10 cellular contexts compared by ENCODE assay signal in genomic region chr1:161461450-161462204, GRCh38. TPM values are rescaled to one million over a fixed set of nuclear protein-coding genes. Genes with fewer than 3 reads are reported as not detected.
A peak's percentile ranks its signal among the peaks of the same experiment; 100 is the strongest.
DNase-seq lines count a peak whose midpoint lies in the region; ATAC-seq, FAIRE-seq and TF ChIP-seq lines count a peak whose summit lies in the region.
"Not testable (repeated sequence)": the region's sequence is repeated elsewhere in the genome, so short reads cannot be mapped to it uniquely, and the experiment has no call there.
"Had no signal": no experiment of that assay in that cellular context is flagged by ENCODE, and none has a peak within 500 bp of the region (broad histone marks: within the 10 kb centered on the region; RNA-seq: fewer than 3 reads in every experiment).

No MANE protein-coding gene starts in this region.

- TF ChIP-seq EP300 in A549 (IDR thresholded peaks at IDR 0.05): not testable (repeated sequence)

- H3K36me3 ChIP-seq in Panc1 (ENCODE audit: control insufficient read depth, insufficient read depth, low read length); body of pancreas (replicated peaks in 1 of 2; ENCODE audit: insufficient read depth in 1 of 2, low read depth in 2 of 2); lung (ENCODE audit: control insufficient read depth in 2 of 2, insufficient read depth in 2 of 2, low read length in 2 of 2): not testable (repeated sequence)

- H3K27ac ChIP-seq in A549; Panc1 (ENCODE audit: low read length); body of pancreas; lung (ENCODE audit: low read depth in 1 of 2, low read length in 1 of 2): not testable (repeated sequence)

- H3K4me3 ChIP-seq in A549; Panc1 (ENCODE audit: low read depth in 2 of 2, low read length in 2 of 2); body of pancreas; lung: not testable (repeated sequence)

- not testable (repeated sequence) for H3K4me2 ChIP-seq in A549

- CTCF ChIA-PET in A549 (lab: Yijun Ruan, JAX); Panc1 (lab: Charles Lee): not testable (repeated sequence)

- H3K9me3 ChIP-seq in A549; Panc1 (ENCODE audit: control insufficient read depth, insufficient read depth, low read depth, low read length); body of pancreas; lung (ENCODE audit: control insufficient read depth in 2 of 2, insufficient read depth in 1 of 2, low read length in 1 of 2): not testable (repeated sequence)

- POLR2A ChIA-PET in A549 (lab: Yijun Ruan, JAX); Panc1 (lab: Charles Lee): not testable (repeated sequence)

- TF ChIP-seq CTCF in A549 (IDR thresholded peaks at IDR 0.05); Panc1 (IDR thresholded peaks at IDR 0.05); body of pancreas (IDR thresholded peaks at IDR 0.05); lung (IDR thresholded peaks at IDR 0.05; ENCODE audit: control extremely low read depth, extremely low read depth): not testable (repeated sequence)

- not testable (repeated sequence) for DNase-seq in A549 (ENCODE audit: low read depth in 1 of 2, low spot score in 1 of 2); Panc1 (ENCODE audit: low read depth, low spot score); body of pancreas; lung (ENCODE audit: low spot score)

- not testable (repeated sequence) for TF ChIP-seq POLR2A in A549 (IDR thresholded peaks at IDR 0.05; ENCODE audit: low read length); body of pancreas (IDR thresholded peaks at IDR 0.05)

- H3K4me1 ChIP-seq in A549; Panc1 (ENCODE audit: control insufficient read depth, insufficient read depth, low read length); body of pancreas; lung (ENCODE audit: control insufficient read depth in 2 of 2, insufficient read depth in 2 of 2, low read length in 2 of 2): not testable (repeated sequence)

- intact Hi-C loops in Panc1 (cut with micrococcal nuclease; ENCODE audit: unreplicated experiment); body of pancreas (cut with DNase I): not testable (repeated sequence)

- not testable (repeated sequence) for TF ChIP-seq RAD21 in A549 (conservative IDR thresholded peaks at IDR 0.05 in 1 of 2, IDR thresholded peaks at IDR 0.05 in 1 of 2)

- H3K27me3 ChIP-seq in Panc1 (ENCODE audit: control insufficient read depth, insufficient read depth, low read length); body of pancreas; lung (ENCODE audit: control insufficient read depth, insufficient read depth): not testable (repeated sequence)

- in situ Hi-C loops in Panc1 (cut with HindIII; ENCODE audit: low pct_unique_long_range_greater_than_20kb, low sequenced_read_pairs): not testable (repeated sequence)

- FAIRE-seq in A549 (lab: Jason Lieb, UNC): not testable (repeated sequence)

- WGBS in A549 (ENCODE audit: missing lambda C conversion rate): no CpG with 5 or more reads among the region's 53 CpGs
- WGBS in body of pancreas, 2 donors: no CpG with 5 or more reads among the region's 53 CpGs
- no CpG with 5 or more reads among the region's 53 CpGs for WGBS in lung, 2 donors

- ATAC-seq in A549 (peak; percentile 54 to 73), GM19351 (IDR thresholded peaks at IDR 0.05; ENCODE audit: unreplicated experiment) (peak; percentile 44), GM21576 (IDR thresholded peaks at IDR 0.05; ENCODE audit: unreplicated experiment) (peak; percentile 51), HG02852 (IDR thresholded peaks at IDR 0.05; ENCODE audit: unreplicated experiment) (peak; percentile 46), HG03175 (IDR thresholded peaks at IDR 0.05; ENCODE audit: unreplicated experiment) (peak; percentile 55), Panc1 (peak; percentile 78), body of pancreas (peak; percentile 59), lung (ENCODE audit: insufficient read depth, low FRiP score) (peak; percentile 79)

- not testable (repeated sequence) for BruUV-seq in Panc1 (replicated peaks; lab: Mats Ljungman, UMichigan)

RNA-seq across cellular contexts. Expression of gene FCGR2A, which starts 43.6 kb away (rescaled TPM):
- polyA plus RNA-seq in A549 (2011; rRNA removed): 0.12 and 0.13 TPM in 2 replicates
- polyA plus RNA-seq in A549 (2012; cell fraction: cytosol; rRNA removed): not detected in 2 replicates
- polyA plus RNA-seq in A549 (2012; cell fraction: nucleus; rRNA removed): not detected in 2 replicates
- not detected in 3 replicates for polyA plus RNA-seq in A549 (2017; fragmentation: RNase III; extraction: RNeasy Plus Mini Kit Qiagen cat#74134 plus additional on column Dnase treatment)
- polyA minus RNA-seq in A549 (2011; rRNA and poly(A)+ RNA removed): not detected in 2 replicates
- total RNA-seq in Panc1 (2021; ENCODE audit: unreplicated experiment): 0.28 TPM
- polyA plus RNA-seq in Panc1 (2012; ENCODE audit: insufficient read length): not detected
- 10 to 100 TPM; 30.0 to 51.6 TPM for total RNA-seq in body of pancreas
- 10 to 100 TPM; 83.7 to 94.9 TPM for total RNA-seq in lung
- polyA plus RNA-seq in lung: 100 to 1,000 TPM in 1 of 2 donors, 10 to 100 TPM in 1; 37.6 to 204 TPM
- total RNA-seq: cardiac muscle cell had no signal
- polyA plus RNA-seq: cardiac muscle cell, neural cell had no signal

Comparison
In these comparisons a context has a peak if more than half of its experiments do, and no peak if none do; other contexts are left out.
1. RNA of gene FCGR2A, which starts 43.6 kb away (total RNA-seq): 83.7 to 94.9 TPM in lung and 30.0 to 51.6 TPM in body of pancreas; 0.28 TPM in Panc1 (single experiment); every median in the first group is over 10 times any median in the second.
2. Peak in every context shown above with its lines, with median percentiles within 50 percentile points of each other: ATAC-seq.